Comparison of ENCODE assay signal across 27 cellular contexts in the genomic region with DNA sequence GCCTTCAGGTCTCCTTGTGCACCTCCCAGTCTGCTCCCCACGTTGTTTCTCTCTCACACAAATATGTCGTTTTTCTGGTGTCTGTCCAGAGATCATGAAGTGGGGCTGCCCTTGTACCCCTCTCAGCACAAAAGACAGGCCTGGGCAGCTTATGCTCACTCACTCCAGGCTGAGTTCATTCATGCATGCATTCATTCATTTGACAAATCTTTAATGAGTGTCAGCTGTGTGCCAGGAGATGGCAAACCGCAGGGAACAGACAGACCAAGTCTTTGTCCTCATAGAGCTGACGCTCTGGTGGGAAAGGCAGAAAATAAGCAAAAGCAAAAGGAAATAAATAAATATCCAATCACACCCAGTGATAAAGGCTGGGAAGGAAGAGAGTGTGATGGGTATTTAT. TPM values are rescaled to one million over a fixed set of nuclear protein-coding genes. Genes with fewer than 3 reads are reported as not detected.
"Had no signal": no experiment of that assay in that cellular context is flagged by ENCODE, and none has a peak within 500 bp of the region (broad histone marks: within the 10 kb centered on the region; RNA-seq: fewer than 3 reads in every experiment).

No MANE protein-coding gene starts in this region.

- H3K4me3 ChIP-seq: colonic mucosa, dorsolateral prefrontal cortex, lower lobe of right lung, sigmoid colon, smooth muscle cell, thoracic aorta, vagina had no signal

- H3K36me3 ChIP-seq: brain microvascular endothelial cell, colonic mucosa, lower lobe of right lung, sigmoid colon, thoracic aorta, vagina had no signal

- H3K27me3 ChIP-seq: colonic mucosa, dorsolateral prefrontal cortex, sigmoid colon, vagina had no signal

- ATAC-seq: activated CD8-positive, alpha-beta T cell treated with anti-CD3 and anti-CD28 coated beads, Interleukin-2, amount 10 ng/mL, durations not matched to agents 7 days and 5 days had no signal

- H3K27ac ChIP-seq: brain microvascular endothelial cell, colonic mucosa, dorsolateral prefrontal cortex, lower lobe of right lung, sigmoid colon, thoracic aorta, vagina, WERI-Rb-1 had no signal

- H3K9me3 ChIP-seq: colonic mucosa, lower lobe of right lung, sigmoid colon, thoracic aorta, vagina had no signal

- DNase-seq: activated CD4-positive, alpha-beta T cell treated with anti-CD3 and anti-CD28 coated beads, Interleukin-2, amount 50 U/mL, for 1 hour; activated CD4-positive, CD25-positive, alpha-beta regulatory T cell treated with anti-CD3 and anti-CD28 coated beads, Interleukin-2, amount 50 U/mL, for 72 hours; activated CD8-positive, alpha-beta T cell treated with anti-CD3 and anti-CD28 coated beads, Interleukin-2, amount 10 ng/mL, durations not matched to agents 7 days and 5 days; activated gamma-delta T cell; activated naive CD4-positive, alpha-beta T cell treated with anti-CD3 and anti-CD28 coated beads, Interleukin-2, amount 50 U/mL, for 16 hours; anterior cingulate cortex; brain microvascular endothelial cell; central memory CD4-positive, alpha-beta T cell; colonic mucosa; lower lobe of right lung; mesendoderm; naive B cell; posterior cingulate gyrus; sigmoid colon; stimulated activated CD4-positive, alpha-beta T cell treated with anti-CD3 and anti-CD28 coated beads, Interleukin-2, amount 100 ng/mL, for 48 hours; stimulated activated CD8-positive, alpha-beta memory T cell treated with anti-CD3 and anti-CD28 coated beads, Interleukin-4, amount 100 ng/mL, for 48 hours; stimulated activated naive CD4-positive, alpha-beta T cell; WERI-Rb-1 had no signal

- H3K4me1 ChIP-seq: colonic mucosa, lower lobe of right lung, sigmoid colon, vagina had no signal

RNA-seq across cellular contexts. Expression of a gene that starts 7.6 kb away (rescaled TPM):
- total RNA-seq: activated CD8-positive, alpha-beta T cell treated with anti-CD3 and anti-CD28 coated beads, Interleukin-2, amount 10 ng/mL, durations not matched to agents 7 days and 5 days; activated T-helper 1 cell treated with anti-CD3 and anti-CD28 coated beads, Interleukin-12 subunit alpha, Interleukin-12 subunit beta, Interleukin-2, Interleukin-4 antibody, amounts not matched to agents 30 ng/mL and 10 ng/mL and 1 ng/mL, durations not matched to agents 14 hours and 24 hours and 36 hours; colonic mucosa; epithelial cell of proximal tubule; fibroblast of villous mesenchyme; glomerular endothelial cell; lower lobe of right lung; mucosa of gallbladder; sigmoid colon; smooth muscle cell; thoracic aorta had no signal
